In genomic region chr9:131917009-131917408, GRCh38 we compare ENCODE assay signal across 5 cellular contexts.
"Had no signal": no experiment of that assay in that cellular context is flagged by ENCODE, and none has a peak within 500 bp of the region (broad histone marks: within the 10 kb centered on the region; RNA-seq: fewer than 3 reads in every experiment).

No MANE protein-coding gene starts in this region.

- H3K4me3 ChIP-seq: K562 had no signal

- DNase-seq: IMR-90 had no signal

- H3K4me3 Mint-ChIP-seq: IgD-negative memory B cell had no signal

- H3K27ac Mint-ChIP-seq: IgD-negative memory B cell had no signal

- H3K27me3 Mint-ChIP-seq: IgD-negative memory B cell had no signal

- ATAC-seq: HepG2, K562 had no signal

- H3K9me3 Mint-ChIP-seq: IgD-negative memory B cell had no signal

- H3K27ac ChIP-seq: HL-60 had no signal
